In genomic region chr10:114483575-114483974, GRCh38 we compare ENCODE assay signal across 20 cellular contexts.
DNase-seq lines count a peak whose midpoint lies in the region; ATAC-seq and TF ChIP-seq lines count a peak whose summit lies in the region.
"Had no signal": no experiment of that assay in that cellular context is flagged by ENCODE, and none has a peak within 500 bp of the region (broad histone marks: within the 10 kb centered on the region; RNA-seq: fewer than 3 reads in every experiment).

No MANE protein-coding gene starts in this region.

- H3K9me2 ChIP-seq in Karpas-422 (replicated peaks; ENCODE audit: insufficient read depth, low read length) = no peaks in the 10 kb centered on the region

- H3K4me1 ChIP-seq in Karpas-422 (ENCODE audit: low read length) = peaks cover 41% of the 10 kb centered on the region
- H3K4me1 ChIP-seq in esophagus muscularis mucosa = peaks cover 47 to 76% (median 62%) of the 10 kb centered on the region in 4 donors
- peaks cover 12% of the 10 kb centered on the region for H3K4me1 ChIP-seq in lower lobe of right lung
- peaks cover 48% of the 10 kb centered on the region for H3K4me1 ChIP-seq in suprapubic skin

- no peak overlapping the region for H3K4me3 Mint-ChIP-seq in stimulated activated memory B cell treated with anti-CD40 and anti-IgM and Interleukin-4, amounts not matched to agents 10 μg/mL and 1 μg/mL and 100 μg/mL, for 72 hours
- H3K4me3 Mint-ChIP-seq: activated B cell treated with CpG ODN at 0.5 μM for 24 hours; dendritic cell treated with granulocyte-macrophage colony-stimulating factor and Interleukin-4, amounts not matched to agents 40 ng/mL and 50 ng/mL, for 4 days had no signal

- 0 out of 2 replicates have a peak overlapping the region, but pooled peaks have one; percentile 12 for H3K27ac ChIP-seq in Karpas-422 (ENCODE audit: low read length)
- peak overlapping the region; percentile 54 to 78 (median 66) for H3K27ac ChIP-seq in esophagus muscularis mucosa (replicated peaks in 1 of 4)
- H3K27ac ChIP-seq in lower lobe of right lung = no peak overlapping the region
- peak overlapping the region; percentile 79 for H3K27ac ChIP-seq in suprapubic skin
- H3K27ac ChIP-seq: thoracic aorta had no signal

- WGBS in esophagus muscularis mucosa = 72% methylated on average over 6 of the region's 6 CpGs
- 78% methylated on average over 6 of the region's 6 CpGs for WGBS in suprapubic skin

- H4K20me1 ChIP-seq in Karpas-422 (ENCODE audit: insufficient read depth, low read depth, low read length) = no peaks in the 10 kb centered on the region

- H3K9me3 ChIP-seq in Karpas-422 (ENCODE audit: low read length) (no peaks in the 10 kb centered on the region), esophagus muscularis mucosa (no peaks in the 10 kb centered on the region), lower lobe of right lung (no peaks in the 10 kb centered on the region), suprapubic skin (no peaks in the 10 kb centered on the region)
- H3K9me3 ChIP-seq: thoracic aorta had no signal

- intact Hi-C loops in esophagus muscularis mucosa (cut with DNase I) = no loop called here
- intact Hi-C loops in lower lobe of right lung (cut with DNase I) = no loop called here

- no peak overlapping the region for H3K4me3 ChIP-seq in Karpas-422 (ENCODE audit: low read length)
- H3K4me3 ChIP-seq in esophagus muscularis mucosa = no peak overlapping the region
- no peak overlapping the region for H3K4me3 ChIP-seq in lower lobe of right lung
- H3K4me3 ChIP-seq in suprapubic skin = no peak overlapping the region
- H3K4me3 ChIP-seq: thoracic aorta had no signal

- no peak overlapping the region for H3K27ac Mint-ChIP-seq in stimulated activated memory B cell treated with anti-CD40 and anti-IgM and Interleukin-4, amounts not matched to agents 10 μg/mL and 1 μg/mL and 100 μg/mL, for 72 hours
- H3K27ac Mint-ChIP-seq: activated B cell treated with CpG ODN at 0.5 μM for 24 hours; activated T-helper 2 cell treated with anti-CD3 and anti-CD28 coated beads, Interferon-gamma antibody, Interleukin-2, Interleukin-4, amounts not matched to agents 10 μg/mL and 5 μg/mL and 100 μg/mL, durations not matched to agents 14 hours and 24 hours and 36 hours; dendritic cell treated with granulocyte-macrophage colony-stimulating factor and Interleukin-4, amounts not matched to agents 40 ng/mL and 50 ng/mL, for 4 days had no signal

- no peaks in the 10 kb centered on the region for H3K9me3 Mint-ChIP-seq in stimulated activated memory B cell treated with anti-CD40 and anti-IgM and Interleukin-4, amounts not matched to agents 10 μg/mL and 1 μg/mL and 100 μg/mL, for 72 hours
- H3K9me3 Mint-ChIP-seq: activated B cell treated with CpG ODN at 0.5 μM for 24 hours; activated T-helper 2 cell treated with anti-CD3 and anti-CD28 coated beads, Interferon-gamma antibody, Interleukin-2, Interleukin-4, amounts not matched to agents 10 μg/mL and 5 μg/mL and 100 μg/mL, durations not matched to agents 14 hours and 24 hours and 36 hours; dendritic cell treated with granulocyte-macrophage colony-stimulating factor and Interleukin-4, amounts not matched to agents 40 ng/mL and 50 ng/mL, for 4 days had no signal

- TF ChIP-seq POLR2A in esophagus muscularis mucosa (IDR thresholded peaks at IDR 0.05; ENCODE audit: low read depth) (no peak), suprapubic skin (IDR thresholded peaks at IDR 0.05) (no peak)

- peak; percentile 34 to 40 for ATAC-seq in lower lobe of right lung
- no peak for ATAC-seq in HG03025 (IDR thresholded peaks at IDR 0.05; ENCODE audit: low FRiP score, unreplicated experiment)
- no peak for ATAC-seq in stimulated activated memory B cell treated with anti-CD40 and anti-IgM and Interleukin-4, amounts not matched to agents 10 μg/mL and 1 μg/mL and 100 μg/mL, for 72 hours
- ATAC-seq: HCT116 had no signal

- H3K27me3 Mint-ChIP-seq in stimulated activated memory B cell treated with anti-CD40 and anti-IgM and Interleukin-4, amounts not matched to agents 10 μg/mL and 1 μg/mL and 100 μg/mL, for 72 hours = no peaks in the 10 kb centered on the region
- H3K27me3 Mint-ChIP-seq: activated B cell treated with CpG ODN at 0.5 μM for 24 hours had no signal

- no peak for TF ChIP-seq CTCF in esophagus muscularis mucosa (IDR thresholded peaks at IDR 0.05)
- no peak for TF ChIP-seq CTCF in lower lobe of right lung (IDR thresholded peaks at IDR 0.05)
- TF ChIP-seq CTCF in suprapubic skin (IDR thresholded peaks at IDR 0.05) = no peak

- no peaks in the 10 kb centered on the region for H3K27me3 ChIP-seq in Karpas-422 (ENCODE audit: low read length)
- no peaks in the 10 kb centered on the region for H3K27me3 ChIP-seq in esophagus muscularis mucosa
- H3K27me3 ChIP-seq in lower lobe of right lung (ENCODE audit: low read depth) = no peaks in the 10 kb centered on the region
- no peaks in the 10 kb centered on the region for H3K27me3 ChIP-seq in suprapubic skin

- H3K4me1 Mint-ChIP-seq in stimulated activated memory B cell treated with anti-CD40 and anti-IgM and Interleukin-4, amounts not matched to agents 10 μg/mL and 1 μg/mL and 100 μg/mL, for 72 hours = peaks cover 7% of the 10 kb centered on the region

- DNase-seq in Karpas-422 (no peak), esophagus muscularis mucosa (ENCODE audit: extremely low spot score) (no peak), lower lobe of right lung (no peak), suprapubic skin (ENCODE audit: low spot score in 2 of 2) (no peak)
- no peak for DNase-seq in stimulated activated naive CD4-positive, alpha-beta T cell (lab: John Stamatoyannopoulos, UW)
- DNase-seq: activated B cell treated with CpG ODN at 0.5 μM for 24 hours; activated CD4-positive, alpha-beta T cell treated with anti-CD3 and anti-CD28 coated beads, Interleukin-2, amount 50 U/mL, for 4 hours; activated CD8-positive, alpha-beta memory T cell treated with anti-CD3 and anti-CD28 coated beads, Interleukin-2, amount 50 U/mL, for 4 hours; amniotic stem cell; DMS153; NCI-H1417; NCI-H2081; NCI-H226; NCI-H82 had no signal

- no peak overlapping the region for H2AFZ ChIP-seq in Karpas-422 (ENCODE audit: low read length)

- peaks cover 50% of the 10 kb centered on the region for H3K36me3 Mint-ChIP-seq in stimulated activated memory B cell treated with anti-CD40 and anti-IgM and Interleukin-4, amounts not matched to agents 10 μg/mL and 1 μg/mL and 100 μg/mL, for 72 hours

- no peak overlapping the region for H3K4me2 ChIP-seq in Karpas-422 (ENCODE audit: low read depth, low read length, poor library complexity, severe bottlenecking)

- H3K36me3 ChIP-seq in Karpas-422 (ENCODE audit: insufficient read depth, low read length) = peaks cover 66% of the 10 kb centered on the region
- peaks cover 0 to 63% (median 19%) of the 10 kb centered on the region in 4 donors for H3K36me3 ChIP-seq in esophagus muscularis mucosa
- peaks cover 30% of the 10 kb centered on the region for H3K36me3 ChIP-seq in lower lobe of right lung
- peaks cover 30% of the 10 kb centered on the region for H3K36me3 ChIP-seq in suprapubic skin
- H3K36me3 ChIP-seq: thoracic aorta had no signal

- no peak overlapping the region for H3K9ac ChIP-seq in Karpas-422 (ENCODE audit: low read length)

- TF ChIP-seq EP300 in esophagus muscularis mucosa (IDR thresholded peaks at IDR 0.05) (no peak), suprapubic skin (IDR thresholded peaks at IDR 0.05) (no peak)

- H3K79me2 ChIP-seq in Karpas-422 (ENCODE audit: low read length) = peaks cover 79% of the 10 kb centered on the region

Comparison
In these comparisons a context has a peak if more than half of its experiments do, and no peak if none do; other contexts are left out.
1. ATAC-seq: peak in lower lobe of right lung (2 of 2); none in HG03025 (single experiment) and stimulated activated memory B cell treated with anti-CD40 and anti-IgM and Interleukin-4, amounts not matched to agents 10 μg/mL and 1 μg/mL and 100 μg/mL, for 72 hours (single experiment).